In genomic region chr12:67658486-67658885, GRCh38 we compare ENCODE assay signal across 23 cellular contexts. TPM values are rescaled to one million over a fixed set of nuclear protein-coding genes. Genes with fewer than 3 reads are reported as not detected.
A peak's percentile ranks its signal among the peaks of the same experiment; 100 is the strongest.
DNase-seq lines count a peak whose midpoint lies in the region; ATAC-seq, FAIRE-seq and TF ChIP-seq lines count a peak whose summit lies in the region.
"Had no signal": no experiment of that assay in that cellular context is flagged by ENCODE, and none has a peak within 500 bp of the region (broad histone marks: within the 10 kb centered on the region; RNA-seq: fewer than 3 reads in every experiment).

No MANE protein-coding gene starts in this region.

- no peaks in the 10 kb centered on the region for H3K27me3 Mint-ChIP-seq in activated naive CD4-positive, alpha-beta T cell treated with anti-CD3 and anti-CD28 coated beads for 36 hours (ENCODE audit: low read depth)
- H3K27me3 Mint-ChIP-seq: CD8-positive, alpha-beta memory T cell had no signal

- no peak overlapping the region for H2BK12ac ChIP-seq in trophoblast cell (ENCODE audit: low read length)

- 97% methylated on average over 8 of the region's 8 CpGs for WGBS in GM12878 (ENCODE audit: insufficient coverage, insufficient replicate concordance, low lambda C conversion rate, missing lambda C conversion rate)
- 52 to 61% methylated on average over 8 of the region's 8 CpGs for WGBS in heart right ventricle, 2 donors
- WGBS in trophoblast cell (ENCODE audit: extremely low coverage, insufficient coverage, insufficient read length), result no CpG with 5 or more reads among the region's 8 CpGs

- H3K27ac Mint-ChIP-seq in stimulated activated effector memory CD8-positive, alpha-beta T cell treated with anti-CD3 and anti-CD28 coated beads, Interleukin-12 subunit alpha, Interleukin-12 subunit beta, amount 100 ng/mL, for 72 hours, result no peak overlapping the region
- no peak overlapping the region for H3K27ac Mint-ChIP-seq in activated naive CD4-positive, alpha-beta T cell treated with anti-CD3 and anti-CD28 coated beads for 36 hours
- H3K27ac Mint-ChIP-seq: GM23338 had no signal

- no peak overlapping the region for H3K18ac ChIP-seq in trophoblast cell (ENCODE audit: low read length)

- peaks cover 98% of the 10 kb centered on the region for H3K79me2 ChIP-seq in DND-41 (ENCODE audit: insufficient read depth, low read length)
- H3K79me2 ChIP-seq in GM12878 (ENCODE audit: control insufficient read depth, insufficient read depth, low read length), result peaks cover 43% of the 10 kb centered on the region
- peaks cover 8% of the 10 kb centered on the region for H3K79me2 ChIP-seq in trophoblast cell (ENCODE audit: control insufficient read depth, insufficient read depth, low read length, poor library complexity)

- H4K20me1 ChIP-seq in DND-41 (ENCODE audit: insufficient read depth, low read length) (peaks cover 79% of the 10 kb centered on the region), GM12878 (ENCODE audit: control insufficient read depth, insufficient read depth) (peaks cover 3% of the 10 kb centered on the region; the same call in 1 of the 2 replicates)

- no peak for TF ChIP-seq EP300 in GM12878 (IDR thresholded peaks at IDR 0.05; ENCODE audit: borderline replicate concordance in 1 of 2, control insufficient read depth in 1 of 2, low read depth in 2 of 2, low read length in 2 of 2)

- no peak for TF ChIP-seq RAD21 in GM12878 (IDR thresholded peaks at IDR 0.05; ENCODE audit: insufficient read depth, low read depth, low read length)

- no TSS peak for BruUV-seq in GM12878 (replicated peaks; lab: Mats Ljungman, UMichigan)

- H3K4me1 ChIP-seq in DND-41 (ENCODE audit: insufficient read depth, low read length) (peaks cover 37% of the 10 kb centered on the region), GM12878 (ENCODE audit: control insufficient read depth, insufficient read depth, low read length) (no peaks in the 10 kb centered on the region), heart right ventricle (peaks cover 16 to 100% (median 85%) of the 10 kb centered on the region in 9 donors), trophoblast cell (ENCODE audit: control insufficient read depth in 1 of 2, insufficient read depth in 2 of 2, low read length in 2 of 2) (peaks cover 6 to 10% of the 10 kb centered on the region in 2 experiments)
- H3K4me1 ChIP-seq: HAP-1 had no signal

- in situ Hi-C loops in GM12878 (cut with MboI), result no loop called here

- H3K4ac ChIP-seq in trophoblast cell (ENCODE audit: low read depth, low read length), result peak overlapping the region; percentile 6

- peaks cover 73% of the 10 kb centered on the region for H3K4me1 Mint-ChIP-seq in stimulated activated effector memory CD8-positive, alpha-beta T cell treated with anti-CD3 and anti-CD28 coated beads, Interleukin-12 subunit alpha, Interleukin-12 subunit beta, amount 100 ng/mL, for 72 hours
- H3K4me1 Mint-ChIP-seq in activated naive CD4-positive, alpha-beta T cell treated with anti-CD3 and anti-CD28 coated beads for 36 hours (ENCODE audit: low read depth), result peaks cover 79% of the 10 kb centered on the region

- H3K9me3 Mint-ChIP-seq in stimulated activated effector memory CD8-positive, alpha-beta T cell treated with anti-CD3 and anti-CD28 coated beads, Interleukin-12 subunit alpha, Interleukin-12 subunit beta, amount 100 ng/mL, for 72 hours, result no peaks in the 10 kb centered on the region
- H3K9me3 Mint-ChIP-seq in activated naive CD4-positive, alpha-beta T cell treated with anti-CD3 and anti-CD28 coated beads for 36 hours, result no peaks in the 10 kb centered on the region
- H3K9me3 Mint-ChIP-seq: CD8-positive, alpha-beta memory T cell; GM23338 had no signal

- intact Hi-C loops in GM12878 (cut with micrococcal nuclease; ENCODE audit: unreplicated experiment) (loop anchor here (10.0 kb wide), 1 partner anchor 304 kb away; no protein-coding TSS in a partner anchor), heart right ventricle (cut with DNase I) (loop anchor here in 5 of 10 donors (5.0 to 10.0 kb wide), 7 partner anchors 46 to 279 kb away; no protein-coding TSS in a partner anchor)
- intact Hi-C loops in activated naive CD4-positive, alpha-beta T cell treated with anti-CD3 and anti-CD28 coated beads for 36 hours (cut with micrococcal nuclease), result no loop called here

- H3K27me3 ChIP-seq in DND-41 (ENCODE audit: insufficient read depth, low read length, poor library complexity) (no peaks in the 10 kb centered on the region), GM12878 (replicated peaks in 1 of 2; ENCODE audit: control insufficient read depth in 2 of 2, insufficient read depth in 2 of 2, low read length in 1 of 2) (no peaks in the 10 kb centered on the region), heart right ventricle (no peaks in the 10 kb centered on the region), trophoblast cell (ENCODE audit: insufficient read depth, low read length) (no peaks in the 10 kb centered on the region)
- H3K27me3 ChIP-seq: SJCRH30 had no signal

- ATAC-seq in DND-41 (ENCODE audit: insufficient read depth, low read depth) (no peak), GM12878 (no peak), heart right ventricle (peak in 6 of 8 donors; percentile 31 to 72 (median 50))
- ATAC-seq in stimulated activated effector memory CD8-positive, alpha-beta T cell treated with anti-CD3 and anti-CD28 coated beads, Interleukin-12 subunit alpha, Interleukin-12 subunit beta, amount 100 ng/mL, for 72 hours, result no peak
- ATAC-seq: GM23338, Panc1 had no signal

- H2AFZ ChIP-seq in DND-41 (ENCODE audit: low read depth, low read length), result no peak overlapping the region
- H2AFZ ChIP-seq in GM12878 (ENCODE audit: control insufficient read depth, low read depth, low read length), result no peak overlapping the region
- no peak overlapping the region for H2AFZ ChIP-seq in trophoblast cell (ENCODE audit: insufficient read depth, low read length, poor library complexity)
- H2AFZ ChIP-seq: GM23338 had no signal

- H3K9me3 ChIP-seq in DND-41 (ENCODE audit: insufficient read depth, low read length, severe bottlenecking) (no peaks in the 10 kb centered on the region), GM12878 (replicated peaks; ENCODE audit: control insufficient read depth, insufficient read depth, low read length) (no peaks in the 10 kb centered on the region), heart right ventricle (no peaks in the 10 kb centered on the region), trophoblast cell (ENCODE audit: insufficient read depth, low read depth, low read length) (peaks cover 2% of the 10 kb centered on the region)
- H3K9me3 ChIP-seq: HAP-1, SJCRH30 had no signal

- no peak overlapping the region for H3K4me3 Mint-ChIP-seq in stimulated activated effector memory CD8-positive, alpha-beta T cell treated with anti-CD3 and anti-CD28 coated beads, Interleukin-12 subunit alpha, Interleukin-12 subunit beta, amount 100 ng/mL, for 72 hours
- H3K4me3 Mint-ChIP-seq in activated naive CD4-positive, alpha-beta T cell treated with anti-CD3 and anti-CD28 coated beads for 36 hours, result no peak overlapping the region
- H3K4me3 Mint-ChIP-seq: GM23338 had no signal

- DNase-seq in DND-41 (no peak), GM12878 (ENCODE audit: low read depth, low spot score) (no peak), heart right ventricle (no peak), trophoblast cell (no peak), GF-D8 (lab: John Stamatoyannopoulos, UW) (no peak), NCI-H2196 (lab: John Stamatoyannopoulos, UW; ENCODE audit: unreplicated experiment) (no peak)
- no peak for DNase-seq in stimulated activated effector memory CD8-positive, alpha-beta T cell treated with anti-CD3 and anti-CD28 coated beads, Interleukin-12 subunit alpha, Interleukin-12 subunit beta, amount 100 ng/mL, for 72 hours (ENCODE audit: low spot score in 2 of 2)
- no peak for DNase-seq in activated naive CD4-positive, alpha-beta T cell treated with anti-CD3 and anti-CD28 coated beads for 36 hours
- DNase-seq: CD8-positive, alpha-beta memory T cell; DMS79; NCI-H1105; NCI-H146; NCI-H2029; NCI-H524 treated with DMSO at 0.1 percent for 48 hours; NCI-H82; SJCRH30 had no signal

- no peak overlapping the region for H2BK120ac ChIP-seq in trophoblast cell (ENCODE audit: insufficient read depth, low read length, poor library complexity)

- H3K27ac ChIP-seq in DND-41 (ENCODE audit: low read length) (no peak overlapping the region), GM12878 (ENCODE audit: control insufficient read depth, insufficient read depth) (no peak overlapping the region), heart right ventricle (peak overlapping the region in 8 of 10 donors; percentile 18 to 71 (median 51)), trophoblast cell (ENCODE audit: low read depth, low read length) (no peak overlapping the region)
- H3K27ac ChIP-seq: C4-2B, KMS-11, SJCRH30 had no signal

- no peak for TF ChIP-seq CTCF in DND-41 (IDR thresholded peaks at IDR 0.05; ENCODE audit: borderline replicate concordance, extremely low read depth, low read length, poor library complexity, severe bottlenecking)
- no peak for TF ChIP-seq CTCF in GM12878 (IDR thresholded peaks at IDR 0.05 in 2 of 3, conservative IDR thresholded peaks at IDR 0.05 in 1 of 3; ENCODE audit: control insufficient read depth in 2 of 3, extremely low read depth in 1 of 3, insufficient read depth in 1 of 3, low read depth in 3 of 3, low read length in 3 of 3)
- no peak for TF ChIP-seq CTCF in heart right ventricle (IDR thresholded peaks at IDR 0.05)

- SMC1A ChIA-PET in GM12878 (lab: Charles Lee; ENCODE audit: uncharacterized antibody, unreplicated experiment), result no interaction called here

- no peak overlapping the region for H3K14ac ChIP-seq in trophoblast cell (ENCODE audit: low read length)

- peak overlapping the region; percentile 16; the same call in 1 of the 2 replicates for H3K4me2 ChIP-seq in DND-41 (ENCODE audit: insufficient read depth, low read length)
- H3K4me2 ChIP-seq in GM12878 (ENCODE audit: control insufficient read depth, insufficient read depth), result no peak overlapping the region
- H3K4me2 ChIP-seq in trophoblast cell (ENCODE audit: low read length), result no peak overlapping the region
- H3K4me2 ChIP-seq: GM23338, KMS-11 had no signal

- H4K91ac ChIP-seq in trophoblast cell (ENCODE audit: low read depth, low read length), result no peak overlapping the region

- no peak overlapping the region for H4K8ac ChIP-seq in trophoblast cell (ENCODE audit: low read depth, low read length)

- FAIRE-seq in GM12878 (lab: Jason Lieb, UNC), result no peak
- FAIRE-seq: A204.1, GM12891 had no signal

- H3K79me1 ChIP-seq in trophoblast cell (ENCODE audit: low read length), result no peaks in the 10 kb centered on the region

- H3K4me3 ChIP-seq in DND-41 (ENCODE audit: low read depth in 1 of 2, low read length in 2 of 2) (no peak overlapping the region), GM12878 (no peak overlapping the region), heart right ventricle (no peak overlapping the region), trophoblast cell (ENCODE audit: low read depth, low read length) (no peak overlapping the region)
- H3K4me3 ChIP-seq: GM23338, HAP-1, SJCRH30 had no signal

- H2BK5ac ChIP-seq in trophoblast cell (ENCODE audit: low read depth, low read length, poor library complexity), result no peak overlapping the region

- peak; percentile 8; the same call in 1 of the 2 replicates for TF ChIP-seq POLR2A in GM12878 (IDR thresholded peaks at IDR 0.05; ENCODE audit: low read depth, low read length)

- H3K36me3 ChIP-seq in DND-41 (ENCODE audit: insufficient read depth, low read length) (peaks cover 97% of the 10 kb centered on the region), GM12878 (ENCODE audit: control insufficient read depth in 2 of 2, insufficient read depth in 2 of 2, low read length in 1 of 2) (peaks cover 3 to 15% of the 10 kb centered on the region in 2 experiments; a peak in 3 of 4 replicates), heart right ventricle (peaks cover 0 to 78% (median 11%) of the 10 kb centered on the region in 9 donors), trophoblast cell (ENCODE audit: control insufficient read depth in 1 of 2, insufficient read depth in 2 of 2, low read length in 2 of 2) (peaks cover 19 to 25% of the 10 kb centered on the region in 2 experiments)

- no peak overlapping the region for H2AK5ac ChIP-seq in trophoblast cell (ENCODE audit: low read length)

- CTCF ChIA-PET in GM12878 (lab: Yijun Ruan, JAX), result interaction anchor here (1.2 kb wide), 1 partner anchor 330 kb away, joined by 3 read pairs; no protein-coding TSS in a partner anchor
- CTCF ChIA-PET in activated naive CD4-positive, alpha-beta T cell treated with anti-CD3 and anti-CD28 coated beads for 36 hours (lab: Charles Lee), result interaction anchor here (1.9 kb wide), 1 partner anchor 284 kb away, joined by 4 read pairs; no protein-coding TSS in a partner anchor

- POLR2A ChIA-PET in GM12878 (lab: Charles Lee), result interaction anchor here (1.0 kb wide), 1 partner anchor 27 kb away, joined by 4 read pairs; no protein-coding TSS in a partner anchor

- H3K9ac ChIP-seq in DND-41 (ENCODE audit: low read depth, low read length) (no peak overlapping the region), GM12878 (ENCODE audit: control insufficient read depth, insufficient read depth, low read length) (no peak overlapping the region), trophoblast cell (ENCODE audit: low read length) (no peak overlapping the region)
- H3K9ac ChIP-seq: KMS-11 had no signal

- no peak overlapping the region for H3K23ac ChIP-seq in trophoblast cell (ENCODE audit: low read length)

- RAD21 ChIA-PET in GM12878 (lab: Charles Lee; ENCODE audit: unreplicated experiment), result interaction anchor here (1.1 kb wide), 1 partner anchor 13 kb away, joined by 3 read pairs; no protein-coding TSS in a partner anchor

- H4K12ac ChIP-seq in trophoblast cell (ENCODE audit: low read depth, low read length), result no peak overlapping the region

- H3K36me3 Mint-ChIP-seq in stimulated activated effector memory CD8-positive, alpha-beta T cell treated with anti-CD3 and anti-CD28 coated beads, Interleukin-12 subunit alpha, Interleukin-12 subunit beta, amount 100 ng/mL, for 72 hours, result peaks cover 50% of the 10 kb centered on the region
- peaks cover 42% of the 10 kb centered on the region for H3K36me3 Mint-ChIP-seq in activated naive CD4-positive, alpha-beta T cell treated with anti-CD3 and anti-CD28 coated beads for 36 hours (ENCODE audit: low read depth)

RNA-seq across cellular contexts. Expression of gene DYRK2, which starts 9.9 kb away (rescaled TPM):
- total RNA-seq in GM12878 (2013; cell fraction: nucleolus; rRNA removed), result 17.1 and 17.8 TPM in 2 replicates
- total RNA-seq in GM12878 (2014; rRNA removed) (14.3 and 15.2 TPM in 2 replicates), GM12878 (2014; rRNA removed; fragmentation: Illumina TruSeq; extraction: Trizol) (13.9 and 14.3 TPM in 2 replicates), GM12878 (2021) (29.4 and 35.9 TPM in 2 replicates), heart right ventricle (10 to 100 TPM; 30.0 to 55.8 (median 44.2) TPM)
- polyA plus RNA-seq in GM12878 (2011; ENCODE audit: low read depth), result 9.2 TPM
- polyA plus RNA-seq in GM12878 (2011; rRNA removed) (8.7 and 10.6 TPM in 2 replicates), GM12878 (2014; fragmentation: Illumina TruSeq; extraction: Trizol) (13.8 and 18.5 TPM in 2 replicates), GM12878 (2014; fragmentation: Nextera tagmentation; extraction: Ambion mirVana) (1 to 10 TPM; 3.1 to 3.2 TPM), GM12878 (2014; rRNA removed) (13.8 and 17.8 TPM in 2 replicates), GM12878 (2016; fragmentation: Nextera tagmentation; extraction: Ambion mirVana) (1 to 10 TPM; 7.9 to 8.9 TPM), heart right ventricle (10 to 100 TPM in 1 of 2 donors, 1 to 10 TPM in 1; 6.4 to 10.1 TPM)
- polyA plus RNA-seq in GM12878 (2011; cell fraction: cytosol; rRNA removed), result 7.0 and 9.1 TPM in 2 replicates
- polyA plus RNA-seq in GM12878 (2011; cell fraction: nucleus; rRNA removed), result 7.6 and 8.0 TPM in 2 replicates
- polyA plus RNA-seq in GM12878 (2012), result 9.8 and 14.0 TPM in 2 replicates
- polyA minus RNA-seq in GM12878 (2011; rRNA and poly(A)+ RNA removed), result 19.7 and 22.7 TPM in 2 replicates
- polyA minus RNA-seq in GM12878 (2011; cell fraction: cytosol; rRNA and poly(A)+ RNA removed), result 7.1 and 11.2 TPM in 2 replicates
- 8.1 and 15.3 TPM in 2 replicates for polyA minus RNA-seq in GM12878 (2011; cell fraction: nucleus; rRNA and poly(A)+ RNA removed)
- polyA plus RNA-seq in trophoblast cell (2013), result 17.2 TPM in 2 replicates
- 10 to 100 TPM; 29.3 to 30.0 TPM for total RNA-seq in activated naive CD4-positive, alpha-beta T cell treated with anti-CD3 and anti-CD28 coated beads for 36 hours

Comparison
In these comparisons a context has a peak if more than half of its experiments do, and no peak if none do; other contexts are left out.
1. ATAC-seq: peak in heart right ventricle (6 of 8); none in DND-41 (single experiment), GM12878 (single experiment) and stimulated activated effector memory CD8-positive, alpha-beta T cell treated with anti-CD3 and anti-CD28 coated beads, Interleukin-12 subunit alpha, Interleukin-12 subunit beta, amount 100 ng/mL, for 72 hours (single experiment).
2. H3K27ac ChIP-seq: peak in heart right ventricle (8 of 10); none in DND-41 (single experiment), GM12878 (single experiment) and trophoblast cell (single experiment).